11 cellular contexts compared by ENCODE assay signal in genomic region chr3:110526732-110527727, GRCh38.
DNase-seq lines count a peak whose midpoint lies in the region; ATAC-seq and TF ChIP-seq lines count a peak whose summit lies in the region.
"Had no signal": no experiment of that assay in that cellular context is flagged by ENCODE, and none has a peak within 500 bp of the region (broad histone marks: within the 10 kb centered on the region; RNA-seq: fewer than 3 reads in every experiment).

No MANE protein-coding gene starts in this region.

- peak overlapping the region; percentile 68 for H3K4me2 ChIP-seq in GM23248 (ENCODE audit: unreplicated experiment)

- H3K9ac ChIP-seq in GM23248, result peak overlapping the region; percentile 54

- TF ChIP-seq CTCF in RWPE1 (conservative IDR thresholded peaks at IDR 0.05; ENCODE audit: low read depth) (no peak), fibroblast of pulmonary artery (IDR thresholded peaks at IDR 0.05; ENCODE audit: low read length, missing control alignments) (no peak)

- no peaks in the 10 kb centered on the region for H4K20me1 ChIP-seq in GM23248 (ENCODE audit: insufficient read depth)

- no peaks in the 10 kb centered on the region for H3K36me3 ChIP-seq in GM23248 (ENCODE audit: low read depth)
- H3K36me3 ChIP-seq: heart left ventricle had no signal

- H3K79me2 ChIP-seq in GM23248 (ENCODE audit: insufficient read depth), result no peaks in the 10 kb centered on the region

- 0 out of 2 replicates have a peak, but pooled peaks cover 3% of the 10 kb centered on the region for H3K9me2 ChIP-seq in GM23248 (ENCODE audit: insufficient read depth)

- WGBS in GM23248 (ENCODE audit: low coverage in 1 of 2, low lambda C conversion rate in 2 of 2, missing lambda C conversion rate in 2 of 2), 2 experiments, result 30 to 33% methylated on average over 3 of the region's 3 CpGs

- CTCF ChIA-PET in RWPE1 (lab: Yijun Ruan, JAX), result interaction anchor here (0.6 kb wide), 2 partner anchors 534 to 1597 kb away, joined by 3 to 4 read pairs; no protein-coding TSS in a partner anchor

- DNase-seq in GM23248 (peak; percentile 94), RWPE1 (ENCODE audit: low spot score) (peak; percentile 72), fibroblast of pulmonary artery (ENCODE audit: low read depth) (peak; percentile 94), renal cortical epithelial cell (ENCODE audit: low read depth) (peak; percentile 93), DMS 273 treated with DMSO at 0.1 percent for 48 hours (lab: John Stamatoyannopoulos, UW) (no peak), DMS 273 (lab: John Stamatoyannopoulos, UW; ENCODE audit: unreplicated experiment) (no peak)
- DNase-seq: GF-D8, heart left ventricle, NCI-H524 had no signal

- no peaks in the 10 kb centered on the region for H3K27me3 ChIP-seq in GM23248 (replicated peaks; ENCODE audit: insufficient read depth)
- H3K27me3 ChIP-seq: heart left ventricle had no signal

- peaks cover 32% of the 10 kb centered on the region for H3K4me1 ChIP-seq in GM23248 (ENCODE audit: insufficient read depth)
- H3K4me1 ChIP-seq: heart left ventricle had no signal

- in situ Hi-C loops in GM23248 (cut with MboI), result no loop called here

- peaks cover 33% of the 10 kb centered on the region for H3F3A ChIP-seq in GM23248 (ENCODE audit: insufficient read depth)

- H3K27ac ChIP-seq in GM23248, result peak overlapping the region; percentile 87
- no peak overlapping the region for H3K27ac ChIP-seq in RWPE1
- H3K27ac ChIP-seq: heart left ventricle had no signal

- peak overlapping the region; percentile 41 for H3K4me3 ChIP-seq in GM23248
- no peak overlapping the region for H3K4me3 ChIP-seq in fibroblast of pulmonary artery (replicated peaks; ENCODE audit: low read depth, low read length)
- H3K4me3 ChIP-seq: heart left ventricle had no signal

- ATAC-seq in GM19328 (IDR thresholded peaks at IDR 0.05; ENCODE audit: unreplicated experiment) (no peak), HG03139 (IDR thresholded peaks at IDR 0.05; ENCODE audit: unreplicated experiment) (no peak)
- ATAC-seq: heart left ventricle had no signal

- H2AFZ ChIP-seq in GM23248, result peak overlapping the region; percentile 64

- H3K9me3 ChIP-seq in GM23248 (ENCODE audit: low read depth), result no peaks in the 10 kb centered on the region

- POLR2A ChIA-PET in RWPE1 (lab: Yijun Ruan, JAX; ENCODE audit: low non-redundant PET), result interaction anchor here (0.5 kb wide), 1 partner anchor 47 kb away, joined by 5 read pairs; no protein-coding TSS in a partner anchor

Comparison
In these comparisons a context has a peak if more than half of its experiments do, and no peak if none do; other contexts are left out.
1. DNase-seq: peak in GM23248 (single experiment), RWPE1 (single experiment), fibroblast of pulmonary artery (single experiment) and renal cortical epithelial cell (single experiment); none in DMS 273 treated with DMSO at 0.1 percent for 48 hours (single experiment) and DMS 273 (single experiment).